In the genomic region with DNA sequence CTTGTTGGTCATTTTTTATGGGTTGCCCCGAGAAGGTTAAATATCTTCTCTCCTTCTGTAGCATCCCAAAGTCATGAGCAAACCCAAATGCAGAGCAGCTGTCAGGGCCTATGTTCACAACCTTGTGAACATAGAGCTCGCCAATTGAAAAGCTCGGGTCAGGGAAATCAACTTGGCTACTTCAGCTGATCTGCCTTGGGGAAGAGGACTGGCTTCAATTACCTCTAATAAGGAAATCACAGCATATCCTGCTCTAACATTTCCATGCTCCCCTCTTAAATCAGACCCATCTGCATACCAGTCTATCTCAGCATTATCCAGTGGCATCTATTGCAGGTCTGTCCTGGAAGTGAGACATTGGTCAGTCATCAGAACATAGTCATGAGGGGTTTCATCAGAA, we compare ENCODE assay signal across 22 cellular contexts.
"Had no signal": no experiment of that assay in that cellular context is flagged by ENCODE, and none has a peak within 500 bp of the region (broad histone marks: within the 10 kb centered on the region; RNA-seq: fewer than 3 reads in every experiment).

No MANE protein-coding gene starts in this region.

- H3K27ac ChIP-seq: colonic mucosa, heart left ventricle, neutrophil, psoas muscle, right lobe of liver, spleen, stomach, thoracic aorta, transverse colon had no signal

- H3K27ac Mint-ChIP-seq: naive thymus-derived CD4-positive, alpha-beta T cell; nephron progenitor cell had no signal

- H3K4me3 Mint-ChIP-seq: naive thymus-derived CD4-positive, alpha-beta T cell; nephron progenitor cell had no signal

- H3K4me3 ChIP-seq: colonic mucosa, heart left ventricle, psoas muscle, right lobe of liver, spleen, stomach, thoracic aorta, transverse colon had no signal

- DNase-seq: colonic mucosa; effector CD4-positive, alpha-beta T cell; heart left ventricle; hippocampal formation; left colon; left ventricle myocardium superior; mesendoderm; naive thymus-derived CD4-positive, alpha-beta T cell; nephron progenitor cell; psoas muscle; retina; right lobe of liver; spleen; stimulated activated CD4-positive, alpha-beta T cell treated with anti-CD3 and anti-CD28 coated beads, Interleukin-15, amount 100 ng/mL, for 24 hours; stimulated activated CD4-positive, alpha-beta T cell treated with anti-CD3 and anti-CD28 coated beads, Interleukin-1b, Interleukin-23, amount 100 ng/mL, for 48 hours; stimulated activated CD4-positive, alpha-beta T cell treated with anti-CD3 and anti-CD28 coated beads, Interleukin-4, amount 100 ng/mL, for 24 hours; stimulated activated naive CD4-positive, alpha-beta T cell; stomach; substantia nigra; transverse colon had no signal

- H3K4me1 ChIP-seq: colonic mucosa, heart left ventricle, psoas muscle, right lobe of liver, spleen, stomach, transverse colon had no signal

- H3K27me3 ChIP-seq: colonic mucosa, heart left ventricle, neutrophil, right lobe of liver, spleen, stomach, transverse colon had no signal

- ATAC-seq: heart left ventricle; left colon; left ventricle myocardium superior; naive thymus-derived CD4-positive, alpha-beta T cell; psoas muscle; right lobe of liver had no signal

- H3K9me3 ChIP-seq: colonic mucosa, neutrophil, psoas muscle, right lobe of liver, thoracic aorta, transverse colon had no signal

- H3K27me3 Mint-ChIP-seq: naive thymus-derived CD4-positive, alpha-beta T cell had no signal

- H3K36me3 ChIP-seq: colonic mucosa, heart left ventricle, neutrophil, right lobe of liver, stomach, thoracic aorta, transverse colon had no signal
